In genomic region chr7:142739927-142740492, GRCh38 we compare ENCODE assay signal across 8 cellular contexts. TPM values are rescaled to one million over a fixed set of nuclear protein-coding genes. Genes with fewer than 3 reads are reported as not detected.
DNase-seq lines count a peak whose midpoint lies in the region; ATAC-seq and TF ChIP-seq lines count a peak whose summit lies in the region.

No MANE protein-coding gene starts in this region.

- intact Hi-C loops in testis (cut with DNase I; ENCODE audit: low total_unique reads): no loop called here
- intact Hi-C loops in ovary (cut with DNase I): no loop called here
- intact Hi-C loops in left ventricle myocardium inferior (cut with micrococcal nuclease): no loop called here

- TF ChIP-seq CTCF in testis (IDR thresholded peaks at IDR 0.05) (peak in 1 of 3 experiments; percentile 2), ovary (IDR thresholded peaks at IDR 0.05) (no peak), left ventricle myocardium inferior (IDR thresholded peaks at IDR 0.05; ENCODE audit: borderline replicate concordance) (no peak)

- 82 to 93% methylated on average over 2 of the region's 2 CpGs for WGBS in testis, 2 donors
- 75 to 86% (median 81%) methylated on average over 2 of the region's 2 CpGs for WGBS in ovary, 3 donors

- TF ChIP-seq POLR2A in testis (IDR thresholded peaks at IDR 0.05) (no peak), ovary (IDR thresholded peaks at IDR 0.05) (no peak)

- DNase-seq in stimulated activated CD4-positive, alpha-beta T cell treated with anti-CD3 and anti-CD28 coated beads, Interleukin-15, amount 100 ng/mL, for 24 hours: peak; percentile 5
- DNase-seq in stimulated activated CD4-positive, alpha-beta T cell treated with anti-CD3 and anti-CD28 coated beads, Interleukin-4, amount 100 ng/mL, for 1 hour: no peak
- DNase-seq in SK-MEL-5 (ENCODE audit: low read depth, low spot score) (peak; percentile 26), testis (no peak), ovary (no peak), left ventricle myocardium inferior (no peak), 8988T (no peak)

- in situ Hi-C loops in SK-MEL-5 (cut with HindIII; ENCODE audit: low pct_unique_long_range_greater_than_20kb, low sequenced_read_pairs): no loop called here

- H3K4me1 ChIP-seq in testis: peaks cover 32% of the 10 kb centered on the region
- peaks cover 1% of the 10 kb centered on the region for H3K4me1 ChIP-seq in ovary (ENCODE audit: insufficient read depth)
- peaks cover 38% of the 10 kb centered on the region for H3K4me1 ChIP-seq in left ventricle myocardium inferior

- no peaks in the 10 kb centered on the region for H3K27me3 ChIP-seq in testis
- H3K27me3 ChIP-seq in ovary: no peaks in the 10 kb centered on the region
- H3K27me3 ChIP-seq in left ventricle myocardium inferior (ENCODE audit: low read depth): no peaks in the 10 kb centered on the region

- H3K9me3 ChIP-seq in testis (no peaks in the 10 kb centered on the region), ovary (no peaks in the 10 kb centered on the region), left ventricle myocardium inferior (replicated peaks) (peaks cover under 1% of the 10 kb centered on the region)

- H3K27ac ChIP-seq in testis: peak overlapping the region; percentile 76 to 82
- H3K27ac ChIP-seq in ovary: no peak overlapping the region
- no peak overlapping the region for H3K27ac ChIP-seq in left ventricle myocardium inferior (replicated peaks)

- H3K36me3 ChIP-seq in testis (ENCODE audit: low read depth, missing control alignments) (no peaks in the 10 kb centered on the region), ovary (no peaks in the 10 kb centered on the region), left ventricle myocardium inferior (no peaks in the 10 kb centered on the region)

- no peak for TF ChIP-seq EP300 in ovary (IDR thresholded peaks at IDR 0.05)

- peak; percentile 98 for ATAC-seq in HG02852 (IDR thresholded peaks at IDR 0.05; ENCODE audit: unreplicated experiment)

- H3K4me3 ChIP-seq in testis (no peak overlapping the region), ovary (no peak overlapping the region), left ventricle myocardium inferior (no peak overlapping the region)

RNA-seq across cellular contexts. Expression of gene PRSS1, which starts 9.3 kb away (rescaled TPM):
- not detected in 2 replicates for total RNA-seq in SK-MEL-5 (2014; rRNA removed; shearing (Covaris generic))
- polyA plus RNA-seq in SK-MEL-5 (2015; cell fraction: cytosol; rRNA removed): not detected in 2 replicates
- polyA plus RNA-seq in SK-MEL-5 (2015; cell fraction: nucleus; rRNA removed): not detected in 2 replicates
- total RNA-seq in testis (not detected), ovary (10 to 100 TPM in 2 of 7 donors, 1 to 10 TPM in 1, under 1 TPM in 1, not detected in 3; 0.82 to 35.0 (median 18.6) TPM), left ventricle myocardium inferior (not detected)
- polyA plus RNA-seq in testis (ENCODE audit: insufficient read depth, low read depth, low replicate concordance) (not detected), ovary (under 1 TPM in 1 of 2 donors, not detected in 1; 0.15 TPM)

RNA-seq across cellular contexts. Expression of gene PRSS2, which starts 30.8 kb away (rescaled TPM):
- total RNA-seq in SK-MEL-5 (2014; rRNA removed; shearing (Covaris generic)): not detected in 2 replicates
- polyA plus RNA-seq in SK-MEL-5 (2015; cell fraction: cytosol; rRNA removed): not detected in 2 replicates
- not detected in 2 replicates for polyA plus RNA-seq in SK-MEL-5 (2015; cell fraction: nucleus; rRNA removed)
- total RNA-seq in testis (not detected), ovary (10 to 100 TPM in 2 of 7 donors, 1 to 10 TPM in 3, not detected in 2; 1.4 to 90.0 (median 5.3) TPM), left ventricle myocardium inferior (not detected)
- polyA plus RNA-seq in testis (ENCODE audit: insufficient read depth, low read depth, low replicate concordance) (not detected), ovary (1 to 10 TPM in 1 of 2 donors, not detected in 1; 1.5 TPM)

Comparison
In these comparisons a context has a peak if more than half of its experiments do, and no peak if none do; other contexts are left out.
1. DNase-seq: peak in stimulated activated CD4-positive, alpha-beta T cell treated with anti-CD3 and anti-CD28 coated beads, Interleukin-15, amount 100 ng/mL, for 24 hours (single experiment) and SK-MEL-5 (single experiment); none in stimulated activated CD4-positive, alpha-beta T cell treated with anti-CD3 and anti-CD28 coated beads, Interleukin-4, amount 100 ng/mL, for 1 hour (single experiment), testis (single experiment), ovary (0 of 5), left ventricle myocardium inferior (single experiment) and 8988T (single experiment).
2. H3K27ac ChIP-seq: peak in testis (2 of 2); none in ovary (0 of 2) and left ventricle myocardium inferior (single experiment).